Comparison of ENCODE assay signal across 22 cellular contexts in genomic region chr10:71074176-71074755, GRCh38.
DNase-seq lines count a peak whose midpoint lies in the region; ATAC-seq, FAIRE-seq and TF ChIP-seq lines count a peak whose summit lies in the region.
"Had no signal": no experiment of that assay in that cellular context is flagged by ENCODE, and none has a peak within 500 bp of the region (broad histone marks: within the 10 kb centered on the region; RNA-seq: fewer than 3 reads in every experiment).

No MANE protein-coding gene starts in this region.

- H3K79me1 ChIP-seq in H1 (ENCODE audit: low read depth, low read length): no peaks in the 10 kb centered on the region

- H3K56ac ChIP-seq in H1 (replicated peaks; ENCODE audit: insufficient read length, low read depth, low read length): no peak overlapping the region

- no peaks in the 10 kb centered on the region for H3K9me3 ChIP-seq in H1 (ENCODE audit: insufficient read depth in 2 of 2, low read depth in 1 of 2, low read length in 1 of 2)
- H3K9me3 ChIP-seq: prostate gland had no signal

- no peak overlapping the region for H3K27ac ChIP-seq in H1 (ENCODE audit: low read depth, low read length)
- H3K27ac ChIP-seq: HL-60, prostate gland had no signal

- H3K36me3 Mint-ChIP-seq in nephron progenitor cell (ENCODE audit: low read depth) (no peaks in the 10 kb centered on the region), immature natural killer cell (no peaks in the 10 kb centered on the region)
- H3K36me3 Mint-ChIP-seq in activated CD8-positive, alpha-beta T cell treated with anti-CD3 and anti-CD28 coated beads for 36 hours (ENCODE audit: low read depth): no peaks in the 10 kb centered on the region
- H3K36me3 Mint-ChIP-seq: CD4-positive, CD25-positive, alpha-beta regulatory T cell; memory B cell; naive thymus-derived CD8-positive, alpha-beta T cell had no signal

- CTCF ChIA-PET in H1 (lab: Charles Lee; ENCODE audit: partially characterized antibody): interaction anchor here (0.8 to 5.4 kb wide), 16 partner anchors 11 to 210 kb away, joined by 3 to 29 read pairs (median 3); no protein-coding TSS in a partner anchor
- CTCF ChIA-PET in activated CD8-positive, alpha-beta T cell treated with anti-CD3 and anti-CD28 coated beads for 36 hours (lab: Charles Lee): no interaction called here

- no peak overlapping the region for H2AK5ac ChIP-seq in H1 (ENCODE audit: low read depth, low read length)

- H2BK5ac ChIP-seq in H1 (ENCODE audit: low read depth, low read length): no peak overlapping the region

- H3K4me1 Mint-ChIP-seq in nephron progenitor cell: peaks cover 79% of the 10 kb centered on the region
- H3K4me1 Mint-ChIP-seq in activated CD8-positive, alpha-beta T cell treated with anti-CD3 and anti-CD28 coated beads for 36 hours (ENCODE audit: low read depth): no peaks in the 10 kb centered on the region
- no peaks in the 10 kb centered on the region for H3K4me1 Mint-ChIP-seq in immature natural killer cell
- H3K4me1 Mint-ChIP-seq: CD4-positive, CD25-positive, alpha-beta regulatory T cell; central memory CD8-positive, alpha-beta T cell; memory B cell; naive thymus-derived CD8-positive, alpha-beta T cell had no signal

- H4K20me1 ChIP-seq in H1 (replicated peaks in 1 of 2; ENCODE audit: control insufficient read depth in 1 of 2, insufficient read depth in 2 of 2, low read length in 2 of 2): no peaks in the 10 kb centered on the region

- no peak overlapping the region for H3K23ac ChIP-seq in H1 (ENCODE audit: insufficient read length)

- H3K9me3 Mint-ChIP-seq in nephron progenitor cell: no peaks in the 10 kb centered on the region
- no peaks in the 10 kb centered on the region for H3K9me3 Mint-ChIP-seq in activated CD8-positive, alpha-beta T cell treated with anti-CD3 and anti-CD28 coated beads for 36 hours
- H3K9me3 Mint-ChIP-seq in immature natural killer cell: no peaks in the 10 kb centered on the region
- H3K9me3 Mint-ChIP-seq: central memory CD8-positive, alpha-beta T cell; memory B cell; naive thymus-derived CD8-positive, alpha-beta T cell had no signal

- no peaks in the 10 kb centered on the region; a peak in 2 of 7 replicates for H3K27me3 ChIP-seq in H1 (replicated peaks in 1 of 4; ENCODE audit: control insufficient read depth in 3 of 4, extremely low read depth in 1 of 4, insufficient read depth in 3 of 4, low read length in 3 of 4)

- no peak for FAIRE-seq in H1 (lab: Jason Lieb, UNC)

- no peak for TF ChIP-seq EP300 in H1 (IDR thresholded peaks at IDR 0.05; ENCODE audit: borderline replicate concordance in 1 of 2, low read depth in 2 of 2, low read length in 2 of 2)

- H3K4me2 ChIP-seq in H1 (ENCODE audit: insufficient read depth in 1 of 2, low read depth in 2 of 2, low read length in 2 of 2): no peak overlapping the region
- H3K4me2 ChIP-seq: smooth muscle cell had no signal

- H3K36me3 ChIP-seq in H1 (ENCODE audit: control insufficient read depth in 2 of 4, insufficient read depth in 4 of 4, low read length in 3 of 4): no peaks in the 10 kb centered on the region
- H3K36me3 ChIP-seq: prostate gland had no signal

- intact Hi-C loops in activated CD8-positive, alpha-beta T cell treated with anti-CD3 and anti-CD28 coated beads for 36 hours (cut with micrococcal nuclease): no loop called here

- no peak overlapping the region for H4K5ac ChIP-seq in H1 (ENCODE audit: insufficient read length, low read depth, low read length)

- no peak overlapping the region for H3K14ac ChIP-seq in H1 (ENCODE audit: insufficient read length)

- DNase-seq in EL: peak; percentile 21
- DNase-seq in M059J (ENCODE audit: low read depth): peak; percentile 69
- DNase-seq in H1 (ENCODE audit: low read depth in 1 of 2, low spot score in 2 of 2): peak in 1 of 2 experiments; percentile 19
- DNase-seq in nephron progenitor cell: peak; percentile 50
- DNase-seq in activated CD8-positive, alpha-beta T cell treated with anti-CD3 and anti-CD28 coated beads for 36 hours: no peak
- DNase-seq in immature natural killer cell: no peak
- no peak for DNase-seq in stimulated activated CD4-positive, alpha-beta T cell treated with anti-CD3 and anti-CD28 coated beads, Interleukin-2, amount 100 ng/mL, for 24 hours
- DNase-seq: activated CD4-positive, alpha-beta T cell treated with anti-CD3 and anti-CD28 coated beads, Interleukin-2, amount 50 U/mL, for 1 hour; activated CD8-positive, alpha-beta memory T cell treated with anti-CD3 and anti-CD28 coated beads, Interleukin-2, amount 50 U/mL, for 48 hours; activated gamma-delta T cell treated with Interleukin-2 at 50 U/mL for 16 hours; CD4-positive, CD25-positive, alpha-beta regulatory T cell; effector CD8-positive, alpha-beta T cell; IMR-90; NCI-H187; stimulated activated CD8-positive, alpha-beta memory T cell treated with anti-CD3 and anti-CD28 coated beads, Interleukin-4, amount 100 ng/mL, for 48 hours had no signal

- 69% methylated on average over 6 of the region's 7 CpGs; no CpG with 5 or more reads in 1 of the 2 experiments for WGBS in H1 (ENCODE audit: extremely low coverage in 1 of 2, insufficient coverage in 1 of 2, insufficient read length in 1 of 2, insufficient replicate concordance in 2 of 2, low coverage in 1 of 2, low lambda C conversion rate in 2 of 2, missing lambda C conversion rate in 1 of 2), 2 experiments

- H3K9ac ChIP-seq in H1 (replicated peaks in 1 of 4; ENCODE audit: extremely low read depth in 1 of 4, low read depth in 3 of 4, low read length in 3 of 4): no peak overlapping the region

- no peak for ATAC-seq in activated CD8-positive, alpha-beta T cell treated with anti-CD3 and anti-CD28 coated beads for 36 hours
- ATAC-seq: naive thymus-derived CD8-positive, alpha-beta T cell; Panc1 had no signal

- H3K4me1 ChIP-seq in H1 (replicated peaks in 1 of 4; ENCODE audit: control insufficient read depth in 3 of 4, insufficient read depth in 4 of 4, low read length in 3 of 4): peaks cover 3 to 27% (median 11%) of the 10 kb centered on the region in 4 experiments; a peak in 6 of 7 replicates
- H3K4me1 ChIP-seq: prostate gland had no signal

- no peak for TF ChIP-seq POLR2A in H1 (IDR thresholded peaks at IDR 0.05; ENCODE audit: control extremely low read depth in 1 of 2, low read depth in 2 of 2, low read length in 2 of 2)

- H3K4me3 ChIP-seq in H1 (ENCODE audit: extremely low read depth in 1 of 4, insufficient read depth in 2 of 4, low read depth in 3 of 4, low read length in 4 of 4): no peak overlapping the region
- H3K4me3 ChIP-seq: prostate gland, smooth muscle cell had no signal

- H3K23me2 ChIP-seq in H1 (ENCODE audit: low read depth, low read length): no peaks in the 10 kb centered on the region

- H3K27ac Mint-ChIP-seq in nephron progenitor cell: no peak overlapping the region
- H3K27ac Mint-ChIP-seq in activated CD8-positive, alpha-beta T cell treated with anti-CD3 and anti-CD28 coated beads for 36 hours: no peak overlapping the region
- H3K27ac Mint-ChIP-seq in immature natural killer cell: no peak overlapping the region
- H3K27ac Mint-ChIP-seq: CD4-positive, CD25-positive, alpha-beta regulatory T cell; memory B cell; naive thymus-derived CD8-positive, alpha-beta T cell had no signal

- no peak for TF ChIP-seq RAD21 in H1 (IDR thresholded peaks at IDR 0.05 in 1 of 2, conservative IDR thresholded peaks at IDR 0.05 in 1 of 2; ENCODE audit: low read depth in 2 of 2, low read length in 2 of 2)

- no peak overlapping the region for H2BK20ac ChIP-seq in H1 (ENCODE audit: low read length)

- POLR2A ChIA-PET in H1 (lab: Charles Lee; ENCODE audit: partially characterized antibody): no interaction called here
- POLR2A ChIA-PET in activated CD8-positive, alpha-beta T cell treated with anti-CD3 and anti-CD28 coated beads for 36 hours (lab: Charles Lee): interaction anchor here (0.5 kb wide), 1 partner anchor 258 kb away, joined by 3 read pairs; no protein-coding TSS in a partner anchor

- H4K8ac ChIP-seq in H1 (ENCODE audit: extremely low read depth, insufficient read depth, low read length): no peak overlapping the region

- H3K4me3 Mint-ChIP-seq in nephron progenitor cell: no peak overlapping the region
- H3K4me3 Mint-ChIP-seq in activated CD8-positive, alpha-beta T cell treated with anti-CD3 and anti-CD28 coated beads for 36 hours: no peak overlapping the region
- H3K4me3 Mint-ChIP-seq in immature natural killer cell: no peak overlapping the region
- H3K4me3 Mint-ChIP-seq: CD4-positive, CD25-positive, alpha-beta regulatory T cell; central memory CD8-positive, alpha-beta T cell; memory B cell; naive thymus-derived CD8-positive, alpha-beta T cell had no signal

- H4K91ac ChIP-seq in H1 (replicated peaks; ENCODE audit: insufficient read length, low read length): no peak overlapping the region

- H3K27me3 Mint-ChIP-seq in nephron progenitor cell (ENCODE audit: low read depth, poor library complexity): peaks cover 83% of the 10 kb centered on the region
- no peaks in the 10 kb centered on the region for H3K27me3 Mint-ChIP-seq in activated CD8-positive, alpha-beta T cell treated with anti-CD3 and anti-CD28 coated beads for 36 hours
- H3K27me3 Mint-ChIP-seq in immature natural killer cell (ENCODE audit: low read depth in 3 of 3): peaks cover 0 to 2% (median 0%) of the 10 kb centered on the region in 3 donors
- H3K27me3 Mint-ChIP-seq: CD4-positive, CD25-positive, alpha-beta regulatory T cell; central memory CD8-positive, alpha-beta T cell had no signal

- no peak overlapping the region for H2AFZ ChIP-seq in H1 (ENCODE audit: low read length)

- peak in 1 of 3 experiments; percentile 21; a peak in 1 of 4 replicates for TF ChIP-seq CTCF in H1 (IDR thresholded peaks at IDR 0.05; ENCODE audit: control extremely low read depth in 1 of 3, insufficient read depth in 1 of 3, low read depth in 1 of 3, low read length in 3 of 3)
- TF ChIP-seq CTCF in nephron progenitor cell (IDR thresholded peaks at IDR 0.05): no peak
- TF ChIP-seq CTCF in activated CD8-positive, alpha-beta T cell treated with anti-CD3 and anti-CD28 coated beads for 36 hours (IDR thresholded peaks at IDR 0.05): no peak

- no peak overlapping the region for H2BK12ac ChIP-seq in H1 (ENCODE audit: low read depth, low read length)

- no peak overlapping the region for H2BK120ac ChIP-seq in H1 (replicated peaks; ENCODE audit: low read depth, low read length)

- no peaks in the 10 kb centered on the region for H3K79me2 ChIP-seq in H1 (ENCODE audit: control insufficient read depth in 1 of 2, insufficient read depth in 2 of 2, low read length in 2 of 2)

- H2BK15ac ChIP-seq in H1 (ENCODE audit: low read length): no peak overlapping the region

- no peak overlapping the region for H3K4ac ChIP-seq in H1 (replicated peaks; ENCODE audit: insufficient read length, low read depth, low read length)

- H3K18ac ChIP-seq in H1 (ENCODE audit: extremely low read depth, low read length): 0 out of 2 replicates have a peak overlapping the region, but pooled peaks have one; percentile 48

TF ChIP-seq in H1, 55 proteins besides CTCF, POLR2A, EP300 and RAD21 (continues in another document):
- no peak for TF ChIP-seq CTBP2 (IDR thresholded peaks at IDR 0.05; ENCODE audit: borderline replicate concordance, insufficient read depth, insufficient read length, low read length)
- TF ChIP-seq KDM4A (IDR thresholded peaks at IDR 0.05; ENCODE audit: low read depth, low read length, severe bottlenecking): no peak
- TF ChIP-seq NRF1 (IDR thresholded peaks at IDR 0.05; ENCODE audit: low read depth, low read length): no peak
- TF ChIP-seq YY1 (IDR thresholded peaks at IDR 0.05; ENCODE audit: low read depth, low read length): no peak
- TF ChIP-seq SIX5 (IDR thresholded peaks at IDR 0.05; ENCODE audit: low read depth, low read length): no peak

Comparison
In these comparisons a context has a peak if more than half of its experiments do, and no peak if none do; other contexts are left out.
1. DNase-seq: peak in EL (single experiment), M059J (single experiment) and nephron progenitor cell (single experiment); none in activated CD8-positive, alpha-beta T cell treated with anti-CD3 and anti-CD28 coated beads for 36 hours (single experiment), immature natural killer cell (0 of 3) and stimulated activated CD4-positive, alpha-beta T cell treated with anti-CD3 and anti-CD28 coated beads, Interleukin-2, amount 100 ng/mL, for 24 hours (0 of 2).